Comparison of ENCODE assay signal across 19 cellular contexts in the genomic region with DNA sequence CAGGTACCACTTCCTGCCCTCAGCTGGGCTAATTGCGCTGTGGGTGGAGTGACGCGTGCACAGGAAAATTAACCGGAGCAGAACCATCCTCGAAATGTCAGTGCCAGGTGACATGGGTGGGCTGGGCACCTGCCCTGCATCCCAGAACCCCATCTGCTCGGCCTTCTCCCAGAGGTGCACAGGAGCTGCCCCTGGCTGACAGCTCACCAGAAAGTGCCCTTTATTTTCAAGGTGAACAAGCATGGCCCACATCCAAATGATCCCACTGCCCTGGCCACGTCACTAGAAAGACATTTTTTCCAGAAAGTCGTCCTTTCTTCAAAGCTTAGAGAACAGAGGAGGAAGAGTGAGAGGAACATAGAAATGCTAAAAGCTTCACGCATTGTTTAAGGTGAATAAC. TPM values are rescaled to one million over a fixed set of nuclear protein-coding genes. Genes with fewer than 3 reads are reported as not detected.
A peak's percentile ranks its signal among the peaks of the same experiment; 100 is the strongest.
DNase-seq lines count a peak whose midpoint lies in the region; ATAC-seq and TF ChIP-seq lines count a peak whose summit lies in the region.
"Had no signal": no experiment of that assay in that cellular context is flagged by ENCODE, and none has a peak within 500 bp of the region (broad histone marks: within the 10 kb centered on the region; RNA-seq: fewer than 3 reads in every experiment).

No MANE protein-coding gene starts in this region.

- peaks cover under 1% of the 10 kb centered on the region; the same call in 1 of the 2 replicates for H3K27me3 ChIP-seq in SJCRH30

- peaks cover 67% of the 10 kb centered on the region for H3K27me3 Mint-ChIP-seq in type B pancreatic cell
- H3K27me3 Mint-ChIP-seq in stimulated activated naive B cell treated with anti-CD40 and anti-IgM and Interleukin-4, amounts not matched to agents 10 μg/mL and 1 μg/mL and 100 μg/mL, for 72 hours = peaks cover 67 to 74% of the 10 kb centered on the region in 2 donors
- peaks cover 29% of the 10 kb centered on the region for H3K27me3 Mint-ChIP-seq in activated CD4-positive, alpha-beta T cell treated with anti-CD3 and anti-CD28 coated beads, Interleukin-2, amount 10 ng/mL, durations not matched to agents 24 days and 14 days

- no peaks in the 10 kb centered on the region for H3K36me3 ChIP-seq in SJCRH30
- H3K36me3 ChIP-seq: thoracic aorta had no signal

- DNase-seq in DMS79 treated with DMSO at 0.1 percent for 48 hours (lab: John Stamatoyannopoulos, UW) (peak; percentile 27), DMS79 (lab: John Stamatoyannopoulos, UW) (no peak), SJCRH30 (no peak), epithelial cell of proximal tubule (ENCODE audit: low read depth) (peak; percentile 66), type B pancreatic cell (ENCODE audit: extremely low spot score, unreplicated experiment) (no peak)
- DNase-seq in stimulated activated naive B cell treated with anti-CD40 and anti-IgM and Interleukin-4, amounts not matched to agents 10 μg/mL and 1 μg/mL and 100 μg/mL, for 72 hours = no peak
- DNase-seq in activated CD4-positive, alpha-beta T cell treated with anti-CD3 and anti-CD28 coated beads, Interleukin-2, amount 10 ng/mL, durations not matched to agents 24 days and 14 days = no peak
- DNase-seq: activated CD8-positive, alpha-beta memory T cell treated with anti-CD3 and anti-CD28 coated beads for 24 hours; caudate nucleus; foreskin melanocyte; NCI-H1930; T-helper 17 cell had no signal

- H3K36me3 Mint-ChIP-seq in type B pancreatic cell = no peaks in the 10 kb centered on the region
- H3K36me3 Mint-ChIP-seq in stimulated activated naive B cell treated with anti-CD40 and anti-IgM and Interleukin-4, amounts not matched to agents 10 μg/mL and 1 μg/mL and 100 μg/mL, for 72 hours = peaks cover 4 to 8% of the 10 kb centered on the region in 2 donors
- peaks cover 4% of the 10 kb centered on the region for H3K36me3 Mint-ChIP-seq in activated CD4-positive, alpha-beta T cell treated with anti-CD3 and anti-CD28 coated beads, Interleukin-2, amount 10 ng/mL, durations not matched to agents 24 days and 14 days (ENCODE audit: low read depth)

- H3K4me3 ChIP-seq in SJCRH30 (no peak overlapping the region), epithelial cell of proximal tubule (ENCODE audit: low read depth, low read length) (no peak overlapping the region)
- H3K4me3 ChIP-seq: skin epidermis, thoracic aorta had no signal

- peaks cover 8% of the 10 kb centered on the region for H3K9me3 ChIP-seq in SJCRH30 (replicated peaks)
- H3K9me3 ChIP-seq: thoracic aorta had no signal

- H3K4me1 ChIP-seq in SJCRH30 = peaks cover 17% of the 10 kb centered on the region
- H3K4me1 ChIP-seq: parathyroid adenoma had no signal

- H3K27ac ChIP-seq in SJCRH30 = peak overlapping the region; percentile 75
- H3K27ac ChIP-seq: 22Rv1, parathyroid adenoma, skin epidermis, thoracic aorta had no signal

- peak overlapping the region; percentile 82 for H3K27ac Mint-ChIP-seq in type B pancreatic cell
- H3K27ac Mint-ChIP-seq in stimulated activated naive B cell treated with anti-CD40 and anti-IgM and Interleukin-4, amounts not matched to agents 10 μg/mL and 1 μg/mL and 100 μg/mL, for 72 hours = no peak overlapping the region
- no peak overlapping the region for H3K27ac Mint-ChIP-seq in activated CD4-positive, alpha-beta T cell treated with anti-CD3 and anti-CD28 coated beads, Interleukin-2, amount 10 ng/mL, durations not matched to agents 24 days and 14 days
- H3K27ac Mint-ChIP-seq: T-helper 17 cell had no signal

- peaks cover 22% of the 10 kb centered on the region for H3K4me1 Mint-ChIP-seq in type B pancreatic cell (ENCODE audit: unreplicated experiment)
- H3K4me1 Mint-ChIP-seq in stimulated activated naive B cell treated with anti-CD40 and anti-IgM and Interleukin-4, amounts not matched to agents 10 μg/mL and 1 μg/mL and 100 μg/mL, for 72 hours = peaks cover 13 to 23% of the 10 kb centered on the region in 2 donors
- peaks cover 26% of the 10 kb centered on the region for H3K4me1 Mint-ChIP-seq in activated CD4-positive, alpha-beta T cell treated with anti-CD3 and anti-CD28 coated beads, Interleukin-2, amount 10 ng/mL, durations not matched to agents 24 days and 14 days

- ATAC-seq in stimulated activated naive B cell treated with anti-CD40 and anti-IgM and Interleukin-4, amounts not matched to agents 10 μg/mL and 1 μg/mL and 100 μg/mL, for 72 hours (replicated peaks) = no peak
- ATAC-seq in GM19328 (IDR thresholded peaks at IDR 0.05; ENCODE audit: unreplicated experiment) = no peak
- ATAC-seq: Right ventricle myocardium inferior, T-helper 17 cell had no signal

- no peak overlapping the region for H3K4me3 Mint-ChIP-seq in type B pancreatic cell
- no peak overlapping the region for H3K4me3 Mint-ChIP-seq in stimulated activated naive B cell treated with anti-CD40 and anti-IgM and Interleukin-4, amounts not matched to agents 10 μg/mL and 1 μg/mL and 100 μg/mL, for 72 hours
- no peak overlapping the region for H3K4me3 Mint-ChIP-seq in activated CD4-positive, alpha-beta T cell treated with anti-CD3 and anti-CD28 coated beads, Interleukin-2, amount 10 ng/mL, durations not matched to agents 24 days and 14 days
- H3K4me3 Mint-ChIP-seq: T-helper 17 cell had no signal

- H3K9me3 Mint-ChIP-seq in type B pancreatic cell = peaks cover 4% of the 10 kb centered on the region
- H3K9me3 Mint-ChIP-seq in stimulated activated naive B cell treated with anti-CD40 and anti-IgM and Interleukin-4, amounts not matched to agents 10 μg/mL and 1 μg/mL and 100 μg/mL, for 72 hours = peaks cover 6 to 8% of the 10 kb centered on the region in 2 donors
- H3K9me3 Mint-ChIP-seq in activated CD4-positive, alpha-beta T cell treated with anti-CD3 and anti-CD28 coated beads, Interleukin-2, amount 10 ng/mL, durations not matched to agents 24 days and 14 days = peaks cover 5% of the 10 kb centered on the region

- intact Hi-C loops in activated CD4-positive, alpha-beta T cell treated with anti-CD3 and anti-CD28 coated beads, Interleukin-2, amount 10 ng/mL, durations not matched to agents 24 days and 14 days (cut with micrococcal nuclease) = no loop called here

- TF ChIP-seq CTCF in epithelial cell of proximal tubule (conservative IDR thresholded peaks at IDR 0.05; ENCODE audit: low read depth, low read length) = no peak
- no peak for TF ChIP-seq CTCF in type B pancreatic cell (conservative IDR thresholded peaks at IDR 0.05)

RNA-seq across cellular contexts. Expression of a gene that starts 4.1 kb away (rescaled TPM):
- under 0.01 and 0.02 TPM in 2 replicates for total RNA-seq in SJCRH30 (2014; rRNA removed; shearing (Covaris generic))
- total RNA-seq in epithelial cell of proximal tubule (4.6 and 11.7 TPM in 2 replicates), type B pancreatic cell (ENCODE audit: low replicate concordance) (0.53 and 1.3 TPM in 2 replicates)
- 0.07 and 0.09 TPM in 2 replicates for total RNA-seq in activated CD4-positive, alpha-beta T cell treated with anti-CD3 and anti-CD28 coated beads, Interleukin-2, amount 10 ng/mL, durations not matched to agents 24 days and 14 days
- total RNA-seq: thoracic aorta had no signal

RNA-seq across cellular contexts. Expression of a gene that starts 54.8 kb away (rescaled TPM):
- total RNA-seq in SJCRH30 (2014; rRNA removed; shearing (Covaris generic)) = 0.36 and 1.1 TPM in 2 replicates
- total RNA-seq in epithelial cell of proximal tubule = 0.07 TPM in 1 of 2 replicates, not detected in the other
- 0.76 and 0.82 TPM in 2 replicates for total RNA-seq in type B pancreatic cell (ENCODE audit: low replicate concordance)
- 207 and 231 TPM in 2 replicates for total RNA-seq in activated CD4-positive, alpha-beta T cell treated with anti-CD3 and anti-CD28 coated beads, Interleukin-2, amount 10 ng/mL, durations not matched to agents 24 days and 14 days
- total RNA-seq: NCI-H460 had no signal

Comparison
In these comparisons a context has a peak if more than half of its experiments do, and no peak if none do; other contexts are left out.
1. DNase-seq: peak in DMS79 treated with DMSO at 0.1 percent for 48 hours (single experiment) and epithelial cell of proximal tubule (single experiment); none in DMS79 (single experiment), SJCRH30 (0 of 2), type B pancreatic cell (single experiment), stimulated activated naive B cell treated with anti-CD40 and anti-IgM and Interleukin-4, amounts not matched to agents 10 μg/mL and 1 μg/mL and 100 μg/mL, for 72 hours (single experiment) and activated CD4-positive, alpha-beta T cell treated with anti-CD3 and anti-CD28 coated beads, Interleukin-2, amount 10 ng/mL, durations not matched to agents 24 days and 14 days (single experiment).
2. RNA of a gene that starts 54.8 kb away (total RNA-seq): 207 to 231 TPM in activated CD4-positive, alpha-beta T cell treated with anti-CD3 and anti-CD28 coated beads, Interleukin-2, amount 10 ng/mL, durations not matched to agents 24 days and 14 days; 0.76 to 0.82 TPM in type B pancreatic cell, 0.36 to 1.1 TPM in SJCRH30 and 0.07 TPM in epithelial cell of proximal tubule; every median in the first group is over 10 times any median in the second.